In the genomic region with DNA sequence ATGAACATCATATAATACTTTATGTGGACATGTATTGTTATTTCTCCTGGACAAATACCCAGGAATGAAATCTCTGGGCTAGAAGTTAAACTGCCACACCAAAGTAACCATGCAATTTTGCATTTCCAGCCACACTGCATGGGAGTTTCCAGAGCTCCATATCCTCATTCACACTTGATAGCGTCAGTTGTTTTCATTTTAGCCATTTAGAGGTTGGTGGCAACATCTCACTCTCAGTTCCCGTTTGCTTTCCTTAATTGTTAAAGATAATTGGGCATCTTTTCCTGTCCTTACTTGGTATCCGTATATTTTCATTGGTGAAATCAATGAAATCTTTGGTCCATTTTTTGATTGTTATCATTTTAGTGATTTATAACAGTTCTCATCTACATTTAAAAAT, we compare ENCODE assay signal across 1 cellular context.
A peak's percentile ranks its signal among the peaks of the same experiment; 100 is the strongest.
TF ChIP-seq lines count a peak whose summit lies in the region.

No MANE protein-coding gene starts in this region.

TF ChIP-seq in GM12878, 131 proteins besides CTCF, POLR2A, EP300 and RAD21 (continued from another document):
- TF ChIP-seq, protein P1, sequence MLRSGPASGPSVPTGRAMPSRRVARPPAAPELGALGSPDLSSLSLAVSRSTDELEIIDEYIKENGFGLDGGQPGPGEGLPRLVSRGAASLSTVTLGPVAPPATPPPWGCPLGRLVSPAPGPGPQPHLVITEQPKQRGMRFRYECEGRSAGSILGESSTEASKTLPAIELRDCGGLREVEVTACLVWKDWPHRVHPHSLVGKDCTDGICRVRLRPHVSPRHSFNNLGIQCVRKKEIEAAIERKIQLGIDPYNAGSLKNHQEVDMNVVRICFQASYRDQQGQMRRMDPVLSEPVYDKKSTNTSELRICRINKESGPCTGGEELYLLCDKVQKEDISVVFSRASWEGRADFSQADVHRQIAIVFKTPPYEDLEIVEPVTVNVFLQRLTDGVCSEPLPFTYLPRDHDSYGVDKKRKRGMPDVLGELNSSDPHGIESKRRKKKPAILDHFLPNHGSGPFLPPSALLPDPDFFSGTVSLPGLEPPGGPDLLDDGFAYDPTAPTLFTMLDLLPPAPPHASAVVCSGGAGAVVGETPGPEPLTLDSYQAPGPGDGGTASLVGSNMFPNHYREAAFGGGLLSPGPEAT (IDR thresholded peaks at IDR 0.05; ENCODE audit: low read depth), result peak; percentile 85
- TF ChIP-seq MTA2 (IDR thresholded peaks at IDR 0.05; ENCODE audit: low read depth), result peak; percentile 94
- no peak for TF ChIP-seq TAF1 (IDR thresholded peaks at IDR 0.05; ENCODE audit: borderline replicate concordance, low read depth, low read length)
- no peak for TF ChIP-seq ESRRA (IDR thresholded peaks at IDR 0.05; ENCODE audit: low read length)
- peak; percentile 85 for TF ChIP-seq DPF2 (IDR thresholded peaks at IDR 0.05)
- peak; percentile 74; the same call in 1 of the 2 replicates for TF ChIP-seq SPI1 (IDR thresholded peaks at IDR 0.05; ENCODE audit: borderline replicate concordance, insufficient read depth, low read depth, low read length)
- peak; percentile 61; the same call in 1 of the 2 replicates for TF ChIP-seq BCL11A (IDR thresholded peaks at IDR 0.05; ENCODE audit: low read depth, low read length)
- peak; percentile 41 for TF ChIP-seq ATF7 (IDR thresholded peaks at IDR 0.05; ENCODE audit: low read depth)
- peak; percentile 48 to 71; a peak in 2 of 4 replicates for TF ChIP-seq IKZF2 (IDR thresholded peaks at IDR 0.05)
- peak; percentile 84 for TF ChIP-seq IKZF1 (conservative IDR thresholded peaks at IDR 0.05)
